In genomic region chr19:56088454-56089215, GRCh38 we compare ENCODE assay signal across 26 cellular contexts.
"Had no signal": no experiment of that assay in that cellular context is flagged by ENCODE, and none has a peak within 500 bp of the region (broad histone marks: within the 10 kb centered on the region; RNA-seq: fewer than 3 reads in every experiment).

No MANE protein-coding gene starts in this region.

- H3K9me3 ChIP-seq: left ventricle myocardium inferior, psoas muscle, suprapubic skin, thoracic aorta, tibial artery, upper lobe of right lung had no signal

- H3K27me3 Mint-ChIP-seq: naive B cell; stimulated activated naive CD8-positive, alpha-beta T cell treated with anti-CD3 and anti-CD28 coated beads, Interleukin-15, Interleukin-2, amounts not matched to agents 100 ng/mL and 50 ng/mL, for 24 hours had no signal

- H3K4me3 Mint-ChIP-seq: immature natural killer cell; mesothelial cell of epicardium; naive B cell; natural killer cell; nephron progenitor cell; stimulated activated effector memory CD8-positive, alpha-beta T cell treated with anti-CD3 and anti-CD28 coated beads, Interleukin-12 subunit alpha, Interleukin-12 subunit beta, amount 100 ng/mL, for 72 hours; stimulated activated naive CD8-positive, alpha-beta T cell treated with anti-CD3 and anti-CD28 coated beads, Interleukin-15, Interleukin-2, amounts not matched to agents 100 ng/mL and 50 ng/mL, for 24 hours had no signal

- DNase-seq: hypothalamus; immature natural killer cell; kidney; left ventricle myocardium inferior; mesendoderm; naive B cell; natural killer cell; nephron progenitor cell; nucleus accumbens; psoas muscle; stimulated activated CD4-positive, alpha-beta T cell treated with anti-CD3 and anti-CD28 coated beads, Interleukin-4, amount 100 ng/mL, for 24 hours; stimulated activated naive CD4-positive, alpha-beta T cell; tibial artery; trophoblast cell; upper lobe of right lung had no signal

- H3K4me1 ChIP-seq: parathyroid adenoma, psoas muscle had no signal

- H3K9ac ChIP-seq: parathyroid adenoma had no signal

- H3K27ac ChIP-seq: parathyroid adenoma, psoas muscle, skin epidermis, suprapubic skin, thoracic aorta, tibial artery, upper lobe of right lung had no signal

- H3K27ac Mint-ChIP-seq: immature natural killer cell; mesothelial cell of epicardium; naive B cell; natural killer cell; stimulated activated effector memory CD8-positive, alpha-beta T cell treated with anti-CD3 and anti-CD28 coated beads, Interleukin-12 subunit alpha, Interleukin-12 subunit beta, amount 100 ng/mL, for 72 hours; stimulated activated naive CD8-positive, alpha-beta T cell treated with anti-CD3 and anti-CD28 coated beads, Interleukin-15, Interleukin-2, amounts not matched to agents 100 ng/mL and 50 ng/mL, for 24 hours had no signal

- FAIRE-seq: islet of Langerhans, kidney, urothelium cell line had no signal

- ATAC-seq: natural killer cell; psoas muscle; sciatic nerve; stimulated activated effector memory CD8-positive, alpha-beta T cell treated with anti-CD3 and anti-CD28 coated beads, Interleukin-12 subunit alpha, Interleukin-12 subunit beta, amount 100 ng/mL, for 72 hours; upper lobe of right lung had no signal

- H3K27me3 ChIP-seq: suprapubic skin, tibial artery, upper lobe of right lung had no signal

- H3K4me3 ChIP-seq: lung, psoas muscle, skin epidermis, suprapubic skin, thoracic aorta, tibial artery, upper lobe of right lung had no signal

- H3K9me3 Mint-ChIP-seq: immature natural killer cell; natural killer cell; stimulated activated effector memory CD8-positive, alpha-beta T cell treated with anti-CD3 and anti-CD28 coated beads, Interleukin-12 subunit alpha, Interleukin-12 subunit beta, amount 100 ng/mL, for 72 hours; stimulated activated naive CD8-positive, alpha-beta T cell treated with anti-CD3 and anti-CD28 coated beads, Interleukin-15, Interleukin-2, amounts not matched to agents 100 ng/mL and 50 ng/mL, for 24 hours had no signal

- H3K36me3 Mint-ChIP-seq: natural killer cell had no signal
